8 cellular contexts compared by ENCODE assay signal in genomic region chr18:21740474-21740723, GRCh38. TPM values are rescaled to one million over a fixed set of nuclear protein-coding genes. Genes with fewer than 3 reads are reported as not detected.
DNase-seq lines count a peak whose midpoint lies in the region; ATAC-seq and TF ChIP-seq lines count a peak whose summit lies in the region.

No MANE protein-coding gene starts in this region.

- H3K4me1 ChIP-seq in GM23338 (ENCODE audit: insufficient read depth) (peaks cover 26% of the 10 kb centered on the region), neutrophil (ENCODE audit: control insufficient read depth in 1 of 2, insufficient read depth in 1 of 2, low read depth in 1 of 2, low read length in 1 of 2) (peaks cover 17 to 18% of the 10 kb centered on the region in 2 experiments), urinary bladder (ENCODE audit: insufficient read depth) (no peaks in the 10 kb centered on the region)

- H3K4me3 ChIP-seq in GM12864 (ENCODE audit: low read depth, low read length), result peak overlapping the region; percentile 72
- H3K4me3 ChIP-seq in GM23338, result peak overlapping the region; percentile 78
- H3K4me3 ChIP-seq in MG63, result peak overlapping the region; percentile 94
- peak overlapping the region; percentile 88 for H3K4me3 ChIP-seq in fibroblast of pulmonary artery (replicated peaks; ENCODE audit: low read depth, low read length)
- H3K4me3 ChIP-seq in neutrophil (ENCODE audit: low read depth in 1 of 2, low read length in 1 of 2), result peak overlapping the region; percentile 97
- H3K4me3 ChIP-seq in urinary bladder (ENCODE audit: low read depth, low read length), result peak overlapping the region; percentile 93

- H3K27me3 Mint-ChIP-seq in GM23338 (ENCODE audit: insufficient read depth, low read depth, poor library complexity), result peaks cover 6% of the 10 kb centered on the region

- peaks cover 7% of the 10 kb centered on the region for H3K36me3 Mint-ChIP-seq in GM23338 (ENCODE audit: low read depth)

- peak overlapping the region; percentile 30 for H3K4me2 ChIP-seq in GM23338

- H4K20me1 ChIP-seq in GM23338 (replicated peaks; ENCODE audit: insufficient read depth), result peaks cover 19% of the 10 kb centered on the region

- H3K27me3 ChIP-seq in GM23338 (ENCODE audit: insufficient read depth), result no peaks in the 10 kb centered on the region
- no peaks in the 10 kb centered on the region for H3K27me3 ChIP-seq in MG63
- H3K27me3 ChIP-seq in neutrophil, result peaks cover 5% of the 10 kb centered on the region

- H3K9me3 Mint-ChIP-seq in GM23338, result peaks cover 14% of the 10 kb centered on the region; the same call in 2 of the 3 replicates

- DNase-seq in GM12864 (ENCODE audit: low read depth) (peak; percentile 81), GM23338 (ENCODE audit: low spot score) (peak; percentile 98), MG63 (peak; percentile 95), activated T-cell treated with anti-CD3 and anti-CD28 coated beads for 4 hours (peak; percentile 98), fibroblast of pulmonary artery (ENCODE audit: low read depth) (peak; percentile 97), NCI-H187 (lab: John Stamatoyannopoulos, UW) (no peak)

- H2AFZ ChIP-seq in GM23338, result no peak overlapping the region

- TF ChIP-seq CTCF in GM12864 (IDR thresholded peaks at IDR 0.05; ENCODE audit: low read depth, low read length, missing control alignments), result no peak
- no peak for TF ChIP-seq CTCF in GM23338 (conservative IDR thresholded peaks at IDR 0.05; ENCODE audit: low read depth in 2 of 2)
- no peak for TF ChIP-seq CTCF in fibroblast of pulmonary artery (IDR thresholded peaks at IDR 0.05; ENCODE audit: low read length, missing control alignments)
- TF ChIP-seq CTCF in neutrophil (IDR thresholded peaks at IDR 0.05), result peak; percentile 35

- peak overlapping the region; percentile 91 for H3K4me3 Mint-ChIP-seq in GM23338

- no peaks in the 10 kb centered on the region for H3F3A ChIP-seq in GM23338 (replicated peaks; ENCODE audit: low read depth)

- H3K9me3 ChIP-seq in MG63 (peaks cover 15% of the 10 kb centered on the region), neutrophil (no peaks in the 10 kb centered on the region)

- H3K27ac ChIP-seq in GM23338 (ENCODE audit: low read depth) (peak overlapping the region; percentile 52), neutrophil (peak overlapping the region; percentile 96), urinary bladder (ENCODE audit: low read depth) (no peak overlapping the region)

- H3K36me3 ChIP-seq in GM23338 (ENCODE audit: insufficient read depth), result no peaks in the 10 kb centered on the region
- 0 out of 2 replicates have a peak, but pooled peaks cover 4% of the 10 kb centered on the region for H3K36me3 ChIP-seq in MG63
- no peaks in the 10 kb centered on the region for H3K36me3 ChIP-seq in neutrophil
- no peaks in the 10 kb centered on the region for H3K36me3 ChIP-seq in urinary bladder (ENCODE audit: insufficient read depth)

- H3K4me1 Mint-ChIP-seq in GM23338, result peaks cover 36% of the 10 kb centered on the region

- ATAC-seq in GM23338, result peak; percentile 92

- H3K27ac Mint-ChIP-seq in GM23338, result peak overlapping the region; percentile 96

- under 1% methylated on average over 14 of the region's 14 CpGs for WGBS in urinary bladder

- no peaks in the 10 kb centered on the region for H3K9me2 ChIP-seq in GM23338 (ENCODE audit: insufficient read depth)

- peaks cover 37% of the 10 kb centered on the region for H3K79me2 ChIP-seq in GM23338 (replicated peaks; ENCODE audit: insufficient read depth)

TF ChIP-seq in GM23338, 12 proteins besides CTCF, POLR2A, EP300 and RAD21 (continues in another document):
- TF ChIP-seq ZNF114 (CRISPR knock-in tag; IDR thresholded peaks at IDR 0.05) (no peak), REST (IDR thresholded peaks at IDR 0.05; ENCODE audit: unreplicated experiment) (no peak), EZH2phosphoT487 (IDR thresholded peaks at IDR 0.05; ENCODE audit: unreplicated experiment) (no peak), EZH2 (IDR thresholded peaks at IDR 0.05; ENCODE audit: low read depth, unreplicated experiment) (no peak), POLR2AphosphoS5 (IDR thresholded peaks at IDR 0.05; ENCODE audit: low read depth) (no peak), STAT1 (IDR thresholded peaks at IDR 0.05; ENCODE audit: unreplicated experiment) (no peak), CREB1 (CRISPR knock-in tag; IDR thresholded peaks at IDR 0.05; ENCODE audit: low read depth) (no peak), ETS1 (IDR thresholded peaks at IDR 0.05) (no peak), NANOG (IDR thresholded peaks at IDR 0.05; ENCODE audit: borderline replicate concordance) (no peak)

RNA-seq across cellular contexts. Expression of gene MIB1, which starts 0.2 kb away (rescaled TPM):
- total RNA-seq in GM23338 (2014; rRNA removed; shearing (Covaris generic)), result 56.7 and 59.0 TPM in 2 replicates
- polyA plus RNA-seq in GM23338 (2016; fragmentation: Nextera tagmentation; extraction: Ambion mirVana), result 10.8 and 11.2 TPM in 2 replicates
- total RNA-seq in MG63 (2014; rRNA removed; shearing (Covaris generic); ENCODE audit: low replicate concordance), result 19.9 and 24.8 TPM in 2 replicates
- 103 TPM for total RNA-seq in urinary bladder
- 14.0 TPM for polyA plus RNA-seq in urinary bladder

RNA-seq across cellular contexts. Expression of gene ABHD3, which starts 35.8 kb away (rescaled TPM):
- total RNA-seq in GM23338 (2014; rRNA removed; shearing (Covaris generic)), result 12.7 and 16.2 TPM in 2 replicates
- polyA plus RNA-seq in GM23338 (2016; fragmentation: Nextera tagmentation; extraction: Ambion mirVana) (18.7 and 19.9 TPM in 2 replicates), urinary bladder (14.2 TPM)
- total RNA-seq in MG63 (2014; rRNA removed; shearing (Covaris generic); ENCODE audit: low replicate concordance), result 7.1 and 7.6 TPM in 2 replicates
- 21.4 TPM for total RNA-seq in urinary bladder

Comparison
In these comparisons a context has a peak if more than half of its experiments do, and no peak if none do; other contexts are left out.
1. DNase-seq: peak in GM12864 (single experiment), GM23338 (single experiment), MG63 (single experiment), activated T-cell treated with anti-CD3 and anti-CD28 coated beads for 4 hours (single experiment) and fibroblast of pulmonary artery (single experiment); none in NCI-H187 (0 of 2).
2. Peak in every context shown above with its lines, with median percentiles within 50 percentile points of each other: H3K4me3 ChIP-seq.